In genomic region chr5:177003649-177004048, GRCh38 we compare ENCODE assay signal across 1 cellular context.
TF ChIP-seq lines count a peak whose summit lies in the region.

No MANE protein-coding gene starts in this region.

TF ChIP-seq in endothelial cell of umbilical vein, 7 proteins besides CTCF, POLR2A, EP300 and RAD21:
- TF ChIP-seq MAX (IDR thresholded peaks at IDR 0.05; ENCODE audit: insufficient read depth, insufficient read length) (no peak), MYC (IDR thresholded peaks at IDR 0.05; ENCODE audit: low read depth, low read length) (no peak), POLR2AphosphoS5 (IDR thresholded peaks at IDR 0.05; ENCODE audit: insufficient read depth, low read depth, low read length) (no peak), JUN (IDR thresholded peaks at IDR 0.05; ENCODE audit: borderline replicate concordance, insufficient read depth, insufficient read length, low read depth) (no peak), FOS (IDR thresholded peaks at IDR 0.05; ENCODE audit: borderline replicate concordance, insufficient read depth, low read length) (no peak), EZH2 (IDR thresholded peaks at IDR 0.05; ENCODE audit: borderline replicate concordance, low read depth, low read length, severe bottlenecking) (no peak), GATA2 (IDR thresholded peaks at IDR 0.05; ENCODE audit: insufficient read depth, insufficient read length, low read depth, low read length) (no peak)
